33 cellular contexts compared by ENCODE assay signal in genomic region chr14:105347587-105347968, GRCh38.
"Had no signal": no experiment of that assay in that cellular context is flagged by ENCODE, and none has a peak within 500 bp of the region (broad histone marks: within the 10 kb centered on the region; RNA-seq: fewer than 3 reads in every experiment).

No MANE protein-coding gene starts in this region.

- H3K4me1 ChIP-seq: breast epithelium had no signal

- H3K27me3 Mint-ChIP-seq: activated B cell treated with CpG ODN at 0.5 μM for 24 hours; activated CD4-positive, alpha-beta memory T cell treated with anti-CD3 and anti-CD28 coated beads, Interleukin-2, amount 10 ng/mL, durations not matched to agents 7 days and 5 days; activated CD4-positive, alpha-beta T cell treated with anti-CD3 and anti-CD28 coated beads, Interleukin-2, amount 10 ng/mL, durations not matched to agents 7 days and 5 days; activated CD8-positive, alpha-beta memory T cell treated with anti-CD3 and anti-CD28 coated beads, Interleukin-2, amount 10 ng/mL, durations not matched to agents 7 days and 5 days; activated naive CD8-positive, alpha-beta T cell treated with anti-CD3 and anti-CD28 coated beads for 36 hours; activated T-helper 17 cell treated with anti-CD3 and anti-CD28 coated beads, Interleukin-2, amount 50 U/mL, for 72 hours; T-cell; T-helper 17 cell had no signal

- H3K36me3 Mint-ChIP-seq: activated naive CD8-positive, alpha-beta T cell treated with anti-CD3 and anti-CD28 coated beads for 36 hours had no signal

- ATAC-seq: activated CD8-positive, alpha-beta memory T cell treated with anti-CD3 and anti-CD28 coated beads, Interleukin-2, amount 10 ng/mL, durations not matched to agents 7 days and 5 days; activated CD8-positive, alpha-beta T cell treated with anti-CD3 and anti-CD28 coated beads, Interleukin-2, amount 10 ng/mL, durations not matched to agents 7 days and 5 days; activated naive CD4-positive, alpha-beta T cell treated with anti-CD3 and anti-CD28 coated beads, Interleukin-2, amount 50 U/mL, for 72 hours; activated T-cell treated with anti-CD3 and anti-CD28 coated beads, Interleukin-2, amount 50 U/mL, for 4 hours; activated T-cell treated with anti-CD3 and anti-CD28 coated beads, Interleukin-2, amount 50 U/mL, for 72 hours; activated T-helper 17 cell treated with anti-CD3 and anti-CD28 coated beads, Interleukin-2, amount 50 U/mL, for 72 hours; body of pancreas; T-cell; T-helper 17 cell had no signal

- H3K27ac Mint-ChIP-seq: activated B cell treated with CpG ODN at 0.5 μM for 24 hours; activated CD4-positive, alpha-beta memory T cell treated with anti-CD3 and anti-CD28 coated beads, Interleukin-2, amount 10 ng/mL, durations not matched to agents 7 days and 5 days; activated CD4-positive, alpha-beta T cell treated with anti-CD3 and anti-CD28 coated beads, Interleukin-2, amount 10 ng/mL, durations not matched to agents 7 days and 5 days; activated CD8-positive, alpha-beta memory T cell treated with anti-CD3 and anti-CD28 coated beads, Interleukin-2, amount 10 ng/mL, durations not matched to agents 7 days and 5 days; activated CD8-positive, alpha-beta T cell treated with anti-CD3 and anti-CD28 coated beads, Interleukin-2, amount 10 ng/mL, durations not matched to agents 7 days and 5 days; activated naive CD4-positive, alpha-beta T cell treated with anti-CD3 and anti-CD28 coated beads for 36 hours; activated naive CD4-positive, alpha-beta T cell treated with anti-CD3 and anti-CD28 coated beads, Interleukin-2, amount 50 U/mL, for 72 hours; activated naive CD8-positive, alpha-beta T cell treated with anti-CD3 and anti-CD28 coated beads for 36 hours; activated T-cell treated with anti-CD3 and anti-CD28 coated beads, Interleukin-2, amount 50 U/mL, for 72 hours; activated T-helper 1 cell treated with anti-CD3 and anti-CD28 coated beads, Interleukin-12 subunit alpha, Interleukin-12 subunit beta, Interleukin-2, Interleukin-4 antibody, amounts not matched to agents 30 ng/mL and 10 ng/mL and 1 ng/mL, durations not matched to agents 14 hours and 24 hours and 36 hours; activated T-helper 17 cell treated with anti-CD3 and anti-CD28 coated beads, Interleukin-2, amount 50 U/mL, for 72 hours; T-cell; T-helper 17 cell; T-helper 2 cell treated with Interferon-gamma antibody and Interleukin-4, amounts not matched to agents 5 μg/mL and 100 μg/mL, for 36 hours had no signal

- H3K36me3 ChIP-seq: brain microvascular endothelial cell, breast epithelium had no signal

- H3K9me3 ChIP-seq: adrenal gland, body of pancreas, breast epithelium had no signal

- H3K9me3 Mint-ChIP-seq: activated T-cell treated with anti-CD3 and anti-CD28 coated beads, Interleukin-2, amount 50 U/mL, for 72 hours; activated T-helper 17 cell treated with anti-CD3 and anti-CD28 coated beads, Interleukin-2, amount 50 U/mL, for 72 hours had no signal

- H3K4me1 Mint-ChIP-seq: activated T-helper 17 cell treated with anti-CD3 and anti-CD28 coated beads, Interleukin-2, amount 50 U/mL, for 72 hours had no signal

- H3K27ac ChIP-seq: adrenal gland, body of pancreas, brain microvascular endothelial cell, breast epithelium, VCaP had no signal

- H3K4me3 Mint-ChIP-seq: activated B cell treated with CpG ODN at 0.5 μM for 24 hours; activated CD4-positive, alpha-beta memory T cell treated with anti-CD3 and anti-CD28 coated beads, Interleukin-2, amount 10 ng/mL, durations not matched to agents 7 days and 5 days; activated CD4-positive, alpha-beta T cell treated with anti-CD3 and anti-CD28 coated beads, Interleukin-2, amount 10 ng/mL, durations not matched to agents 7 days and 5 days; activated CD8-positive, alpha-beta memory T cell treated with anti-CD3 and anti-CD28 coated beads, Interleukin-2, amount 10 ng/mL, durations not matched to agents 7 days and 5 days; activated CD8-positive, alpha-beta T cell treated with anti-CD3 and anti-CD28 coated beads, Interleukin-2, amount 10 ng/mL, durations not matched to agents 7 days and 5 days; activated naive CD4-positive, alpha-beta T cell treated with anti-CD3 and anti-CD28 coated beads for 36 hours; activated naive CD8-positive, alpha-beta T cell treated with anti-CD3 and anti-CD28 coated beads for 36 hours; activated T-cell treated with anti-CD3 and anti-CD28 coated beads, Interleukin-2, amount 50 U/mL, for 4 hours; activated T-cell treated with anti-CD3 and anti-CD28 coated beads, Interleukin-2, amount 50 U/mL, for 72 hours; activated T-helper 1 cell treated with anti-CD3 and anti-CD28 coated beads, Interleukin-12 subunit alpha, Interleukin-12 subunit beta, Interleukin-2, Interleukin-4 antibody, amounts not matched to agents 30 ng/mL and 10 ng/mL and 1 ng/mL, durations not matched to agents 14 hours and 24 hours and 36 hours; activated T-helper 17 cell treated with anti-CD3 and anti-CD28 coated beads, Interleukin-2, amount 50 U/mL, for 72 hours; T-cell; T-helper 17 cell; T-helper 2 cell treated with Interferon-gamma antibody and Interleukin-4, amounts not matched to agents 5 μg/mL and 100 μg/mL, for 36 hours had no signal

- DNase-seq: activated B cell treated with CpG ODN at 0.5 μM for 24 hours; activated CD4-positive, alpha-beta memory T cell treated with anti-CD3 and anti-CD28 coated beads, Interleukin-2, amount 10 ng/mL, durations not matched to agents 7 days and 5 days; activated CD4-positive, alpha-beta T cell treated with anti-CD3 and anti-CD28 coated beads for 48 hours; activated CD4-positive, alpha-beta T cell treated with anti-CD3 and anti-CD28 coated beads, Interleukin-2, amount 10 ng/mL, durations not matched to agents 7 days and 5 days; activated CD4-positive, alpha-beta T cell treated with anti-CD3 and anti-CD28 coated beads, Interleukin-2, amount 50 U/mL, for 48 hours; activated CD4-positive, CD25-positive, alpha-beta regulatory T cell treated with anti-CD3 and anti-CD28 coated beads, Interleukin-2, amount 50 U/mL, for 72 hours; activated CD8-positive, alpha-beta memory T cell treated with anti-CD3 and anti-CD28 coated beads for 24 hours; activated CD8-positive, alpha-beta memory T cell treated with anti-CD3 and anti-CD28 coated beads, Interleukin-2, amount 10 ng/mL, durations not matched to agents 7 days and 5 days; activated CD8-positive, alpha-beta memory T cell treated with anti-CD3 and anti-CD28 coated beads, Interleukin-2, amount 50 U/mL, for 48 hours; activated CD8-positive, alpha-beta T cell treated with anti-CD3 and anti-CD28 coated beads, Interleukin-2, amount 10 ng/mL, durations not matched to agents 7 days and 5 days; activated effector memory CD4-positive, alpha-beta T cell treated with anti-CD3 and anti-CD28 coated beads, Interleukin-2, amount 50 U/mL, for 16 hours; activated gamma-delta T cell treated with Interleukin-2 at 50 U/mL for 16 hours; activated naive CD4-positive, alpha-beta T cell; activated naive CD4-positive, alpha-beta T cell treated with anti-CD3 and anti-CD28 coated beads for 36 hours; activated naive CD4-positive, alpha-beta T cell treated with anti-CD3 and anti-CD28 coated beads, Interleukin-2, amount 50 U/mL, for 16 hours; activated naive CD8-positive, alpha-beta T cell treated with anti-CD3 and anti-CD28 coated beads for 36 hours; activated T-cell treated with anti-CD3 and anti-CD28 coated beads, Interleukin-2, amount 50 U/mL, for 1 hour; activated T-cell treated with anti-CD3 and anti-CD28 coated beads, Interleukin-2, amount 50 U/mL, for 4 hours; activated T-cell treated with anti-CD3 and anti-CD28 coated beads, Interleukin-2, amount 50 U/mL, for 72 hours; adrenal gland; amniotic stem cell; body of pancreas; brain microvascular endothelial cell; central memory CD4-positive, alpha-beta T cell; T-cell; T-helper 17 cell; T-helper 9 cell had no signal

- H3K27me3 ChIP-seq: adrenal gland, body of pancreas, brain microvascular endothelial cell, breast epithelium had no signal

- H3K4me3 ChIP-seq: adrenal gland, body of pancreas, breast epithelium had no signal
